In genomic region chr6:78781001-78781400, GRCh38 we compare ENCODE assay signal across 31 cellular contexts.
"Had no signal": no experiment of that assay in that cellular context is flagged by ENCODE, and none has a peak within 500 bp of the region (broad histone marks: within the 10 kb centered on the region; RNA-seq: fewer than 3 reads in every experiment).

No MANE protein-coding gene starts in this region.

- H3K4me1 Mint-ChIP-seq: activated naive CD4-positive, alpha-beta T cell treated with anti-CD3 and anti-CD28 coated beads, Interleukin-2, amount 10 ng/mL, durations not matched to agents 7 days and 5 days; activated naive CD8-positive, alpha-beta T cell treated with anti-CD3 and anti-CD28 coated beads, Interleukin-2, amount 10 ng/mL, durations not matched to agents 7 days and 5 days had no signal

- H3K36me3 ChIP-seq: heart right ventricle, left ventricle myocardium inferior, transverse colon, WERI-Rb-1 had no signal

- ATAC-seq: activated CD4-positive, CD25-positive, alpha-beta regulatory T cell treated with anti-CD3 and anti-CD28 coated beads, Interleukin-2, amount 50 U/mL, for 24 hours; heart right ventricle; mucosa of descending colon; natural killer cell treated with Interleukin-12 subunit alpha and Interleukin-12 subunit beta and Interleukin-15 and Interleukin-18, amount 100 ng/mL, for 72 hours; sciatic nerve; stimulated activated naive CD8-positive, alpha-beta T cell treated with anti-CD3 and anti-CD28 coated beads, Interleukin-15, Interleukin-2, amounts not matched to agents 100 U/mL and 50 U/mL, for 24 hours had no signal

- DNase-seq: activated CD4-positive, alpha-beta memory T cell treated with anti-CD3 and anti-CD28 coated beads for 36 hours; activated CD4-positive, alpha-beta T cell treated with anti-CD3 and anti-CD28 coated beads for 48 hours; activated CD8-positive, alpha-beta memory T cell treated with anti-CD3 and anti-CD28 coated beads, Interleukin-2, amount 50 U/mL, for 4 hours; activated effector memory CD4-positive, alpha-beta T cell treated with anti-CD3 and anti-CD28 coated beads, Interleukin-2, amount 50 U/mL, for 16 hours; activated naive CD4-positive, alpha-beta T cell treated with anti-CD3 and anti-CD28 coated beads, Interleukin-2, amount 10 ng/mL, durations not matched to agents 7 days and 5 days; activated naive CD8-positive, alpha-beta T cell treated with anti-CD3 and anti-CD28 coated beads, Interleukin-2, amount 10 ng/mL, durations not matched to agents 7 days and 5 days; activated T-cell treated with anti-CD3 and anti-CD28 coated beads, Interleukin-2, amount 50 U/mL, for 1 hour; amniotic stem cell; cerebellar nuclear complex; dorsolateral prefrontal cortex; effector memory CD4-positive, alpha-beta T cell; heart right ventricle; left ventricle myocardium inferior; mucosa of descending colon; retina; stimulated activated CD4-positive, alpha-beta T cell treated with anti-CD3 and anti-CD28 coated beads, Interleukin-12 subunit alpha, Interleukin-12 subunit beta, amount 100 ng/mL, for 4 hours; stimulated activated CD4-positive, alpha-beta T cell treated with anti-CD3 and anti-CD28 coated beads, Interleukin-4, amount 100 ng/mL, for 1 hour; stimulated activated naive CD8-positive, alpha-beta T cell treated with anti-CD3 and anti-CD28 coated beads, Interleukin-15, Interleukin-2, amounts not matched to agents 100 U/mL and 50 U/mL, for 24 hours; T1000; testis; transverse colon; WERI-Rb-1 had no signal

- H3K4me1 ChIP-seq: heart right ventricle, left ventricle myocardium inferior, testis, transverse colon had no signal

- H3K4me3 ChIP-seq: coronary artery, dorsolateral prefrontal cortex, heart right ventricle, left ventricle myocardium inferior, lung, mucosa of descending colon, skin epidermis, testis, transverse colon had no signal

- H3K27me3 Mint-ChIP-seq: activated CD4-positive, alpha-beta memory T cell treated with anti-CD3 and anti-CD28 coated beads for 36 hours; activated naive CD4-positive, alpha-beta T cell treated with anti-CD3 and anti-CD28 coated beads, Interleukin-2, amount 10 ng/mL, durations not matched to agents 7 days and 5 days; activated naive CD8-positive, alpha-beta T cell treated with anti-CD3 and anti-CD28 coated beads, Interleukin-2, amount 10 ng/mL, durations not matched to agents 7 days and 5 days; natural killer cell treated with Interleukin-12 subunit alpha and Interleukin-12 subunit beta and Interleukin-15 and Interleukin-18, amount 100 ng/mL, for 72 hours had no signal

- H3K9me3 Mint-ChIP-seq: activated CD4-positive, alpha-beta memory T cell treated with anti-CD3 and anti-CD28 coated beads for 36 hours; T-helper 1 cell treated with Interleukin-12 subunit alpha and Interleukin-12 subunit beta and Interleukin-4 antibody, amounts not matched to agents 30 μg/mL and 1 μg/mL, for 36 hours had no signal

- H3K27ac Mint-ChIP-seq: activated CD4-positive, alpha-beta memory T cell treated with anti-CD3 and anti-CD28 coated beads for 36 hours; activated naive CD4-positive, alpha-beta T cell treated with anti-CD3 and anti-CD28 coated beads, Interleukin-2, amount 10 ng/mL, durations not matched to agents 7 days and 5 days; activated naive CD8-positive, alpha-beta T cell treated with anti-CD3 and anti-CD28 coated beads, Interleukin-2, amount 10 ng/mL, durations not matched to agents 7 days and 5 days; activated T-helper 1 cell treated with anti-CD3 and anti-CD28 coated beads, Interleukin-12 subunit alpha, Interleukin-12 subunit beta, Interleukin-2, Interleukin-4 antibody, amounts not matched to agents 30 ng/mL and 10 ng/mL and 1 ng/mL, durations not matched to agents 14 hours and 24 hours and 36 hours; natural killer cell treated with Interleukin-12 subunit alpha and Interleukin-12 subunit beta and Interleukin-15 and Interleukin-18, amount 100 ng/mL, for 72 hours; T-helper 1 cell treated with Interleukin-12 subunit alpha and Interleukin-12 subunit beta and Interleukin-4 antibody, amounts not matched to agents 30 μg/mL and 1 μg/mL, for 36 hours had no signal

- H3K36me3 Mint-ChIP-seq: activated CD4-positive, alpha-beta memory T cell treated with anti-CD3 and anti-CD28 coated beads for 36 hours; activated naive CD4-positive, alpha-beta T cell treated with anti-CD3 and anti-CD28 coated beads, Interleukin-2, amount 10 ng/mL, durations not matched to agents 7 days and 5 days; activated naive CD8-positive, alpha-beta T cell treated with anti-CD3 and anti-CD28 coated beads, Interleukin-2, amount 10 ng/mL, durations not matched to agents 7 days and 5 days; natural killer cell treated with Interleukin-12 subunit alpha and Interleukin-12 subunit beta and Interleukin-15 and Interleukin-18, amount 100 ng/mL, for 72 hours had no signal

- H3K4me3 Mint-ChIP-seq: activated CD4-positive, alpha-beta memory T cell treated with anti-CD3 and anti-CD28 coated beads for 36 hours; activated naive CD4-positive, alpha-beta T cell treated with anti-CD3 and anti-CD28 coated beads, Interleukin-2, amount 10 ng/mL, durations not matched to agents 7 days and 5 days; activated naive CD8-positive, alpha-beta T cell treated with anti-CD3 and anti-CD28 coated beads, Interleukin-2, amount 10 ng/mL, durations not matched to agents 7 days and 5 days; activated T-helper 1 cell treated with anti-CD3 and anti-CD28 coated beads, Interleukin-12 subunit alpha, Interleukin-12 subunit beta, Interleukin-2, Interleukin-4 antibody, amounts not matched to agents 30 ng/mL and 10 ng/mL and 1 ng/mL, durations not matched to agents 14 hours and 24 hours and 36 hours; natural killer cell treated with Interleukin-12 subunit alpha and Interleukin-12 subunit beta and Interleukin-15 and Interleukin-18, amount 100 ng/mL, for 72 hours; T-helper 1 cell treated with Interleukin-12 subunit alpha and Interleukin-12 subunit beta and Interleukin-4 antibody, amounts not matched to agents 30 μg/mL and 1 μg/mL, for 36 hours had no signal

- H3K27me3 ChIP-seq: dorsolateral prefrontal cortex, heart right ventricle, testis, transverse colon had no signal

- FAIRE-seq: urothelium cell line had no signal

- H3K9me3 ChIP-seq: mucosa of descending colon, testis, transverse colon had no signal

- H3K27ac ChIP-seq: coronary artery, dorsolateral prefrontal cortex, heart right ventricle, left ventricle myocardium inferior, skin epidermis, testis, transverse colon, WERI-Rb-1 had no signal
